ENCODE assay signal across 9 cellular contexts in genomic region chr17:80826955-80827645, GRCh38.
A peak's percentile ranks its signal among the peaks of the same experiment; 100 is the strongest.
DNase-seq lines count a peak whose midpoint lies in the region; ATAC-seq, FAIRE-seq and TF ChIP-seq lines count a peak whose summit lies in the region.
"Had no signal": no experiment of that assay in that cellular context is flagged by ENCODE, and none has a peak within 500 bp of the region (broad histone marks: within the 10 kb centered on the region; RNA-seq: fewer than 3 reads in every experiment).

No MANE protein-coding gene starts in this region.

- no peak for TF ChIP-seq CTCF in Calu3 (IDR thresholded peaks at IDR 0.05; ENCODE audit: unreplicated experiment)

- H3K4me3 Mint-ChIP-seq in Calu3 (ENCODE audit: low read depth, unreplicated experiment), result no peak overlapping the region
- H3K4me3 Mint-ChIP-seq: memory B cell had no signal

- peak; percentile 95 for FAIRE-seq in RCC 7860 (lab: Jason Lieb, UNC)

- H3K9me3 Mint-ChIP-seq in Calu3 (ENCODE audit: low read depth, unreplicated experiment), result no peaks in the 10 kb centered on the region
- H3K9me3 Mint-ChIP-seq: memory B cell had no signal

- no peak for ATAC-seq in HG02884 (IDR thresholded peaks at IDR 0.05; ENCODE audit: unreplicated experiment)

- intact Hi-C loops in Calu3 (cut with micrococcal nuclease; ENCODE audit: unreplicated experiment), result no loop called here

- DNase-seq in GM04503 (ENCODE audit: low read depth) (peak; percentile 88), RCC 7860 (ENCODE audit: low spot score) (peak; percentile 92), dermis microvascular lymphatic vessel endothelial cell (ENCODE audit: low read depth in 2 of 2) (peak; percentile 70 to 97), midbrain (lab: John Stamatoyannopoulos, UW) (peak; percentile 44), Calu3 (no peak), NCI-H1930 (lab: John Stamatoyannopoulos, UW) (no peak), NOMO-1 (lab: John Stamatoyannopoulos, UW; ENCODE audit: unreplicated experiment in 2 of 2) (no peak)

- CTCF ChIA-PET in Calu3 (lab: Charles Lee), result no interaction called here

- no peaks in the 10 kb centered on the region for H3K27me3 Mint-ChIP-seq in Calu3 (ENCODE audit: unreplicated experiment)
- H3K27me3 Mint-ChIP-seq: memory B cell had no signal

- H3K4me1 Mint-ChIP-seq in Calu3 (ENCODE audit: low read depth, unreplicated experiment), result no peaks in the 10 kb centered on the region

- no TSS peak for BruUV-seq in Calu3 (replicated peaks; lab: Mats Ljungman, UMichigan)

- peaks cover 16% of the 10 kb centered on the region for H3K36me3 Mint-ChIP-seq in Calu3 (ENCODE audit: insufficient read depth, unreplicated experiment)

- no peak overlapping the region for H3K27ac Mint-ChIP-seq in Calu3 (ENCODE audit: unreplicated experiment)
- H3K27ac Mint-ChIP-seq: memory B cell had no signal

Comparison
In these comparisons a context has a peak if more than half of its experiments do, and no peak if none do; other contexts are left out.
1. DNase-seq: peak in GM04503 (single experiment), RCC 7860 (single experiment), dermis microvascular lymphatic vessel endothelial cell (2 of 2) and midbrain (single experiment); none in Calu3 (single experiment), NCI-H1930 (0 of 2) and NOMO-1 (0 of 2).